In genomic region chr9:94057918-94058317, GRCh38 we compare ENCODE assay signal across 32 cellular contexts.
"Had no signal": no experiment of that assay in that cellular context is flagged by ENCODE, and none has a peak within 500 bp of the region (broad histone marks: within the 10 kb centered on the region; RNA-seq: fewer than 3 reads in every experiment).

No MANE protein-coding gene starts in this region.

- ATAC-seq: activated naive CD4-positive, alpha-beta T cell treated with anti-CD3 and anti-CD28 coated beads, Interleukin-2, amount 50 U/mL, for 72 hours; activated T-cell treated with anti-CD3 and anti-CD28 coated beads, Interleukin-2, amount 50 U/mL, for 4 hours had no signal

- H3K4me3 ChIP-seq: adrenal gland had no signal

- FAIRE-seq: astrocyte, bronchial epithelial cell had no signal

- H3K36me3 ChIP-seq: adrenal gland had no signal

- H3K27me3 ChIP-seq: adrenal gland had no signal

- H3K9me3 ChIP-seq: adrenal gland had no signal

- DNase-seq: activated B cell treated with CpG ODN at 0.5 μM for 24 hours; activated CD4-positive, alpha-beta memory T cell treated with anti-CD3 and anti-CD28 coated beads for 36 hours; activated CD4-positive, alpha-beta T cell treated with anti-CD3 and anti-CD28 coated beads for 4 hours; activated CD4-positive, alpha-beta T cell treated with anti-CD3 and anti-CD28 coated beads, Interleukin-2, amount 50 U/mL, for 1 hour; activated CD4-positive, CD25-positive, alpha-beta regulatory T cell treated with anti-CD3 and anti-CD28 coated beads, Interleukin-2, amount 50 U/mL, for 72 hours; activated CD8-positive, alpha-beta memory T cell treated with anti-CD3 and anti-CD28 coated beads, Interleukin-2, amount 50 U/mL, for 4 hours; activated gamma-delta T cell treated with Interleukin-2 at 50 U/mL for 16 hours; activated naive CD4-positive, alpha-beta T cell treated with anti-CD3 and anti-CD28 coated beads for 36 hours; activated T-cell treated with anti-CD3 and anti-CD28 coated beads for 4 hours; activated T-cell treated with anti-CD3 and anti-CD28 coated beads, Interleukin-2, amount 50 U/mL, for 4 hours; adrenal gland; caudate nucleus; cerebellar nuclear complex; Kasumi-1; KG1; MM.1S; MV-4-11; NCI-H1092; NCI-H1694 treated with DMSO at 0.1 percent for 48 hours; NCI-H2029; NCI-H345; NCI-H524 treated with DMSO at 0.1 percent for 48 hours; OCI-M1; Right ventricle myocardium superior; SW 1271; T-helper 1 cell; T-helper 2 cell; T-helper 9 cell had no signal

- H3K27ac ChIP-seq: adrenal gland, VCaP had no signal
